1 cellular context compared by ENCODE assay signal in genomic region chr11:116829525-116830183, GRCh38.
TF ChIP-seq lines count a peak whose summit lies in the region.

APOC3 (plus strand) TSS chr11:116829907; CDS start chr11:116830583, 676 bp downstream.

TF ChIP-seq in GM23338, 12 proteins besides CTCF, POLR2A, EP300 and RAD21 (continued from another document):
- TF ChIP-seq ZNF331 (CRISPR knock-in tag; IDR thresholded peaks at IDR 0.05; ENCODE audit: low read depth) (no peak), ETS1 (IDR thresholded peaks at IDR 0.05) (no peak), REST (IDR thresholded peaks at IDR 0.05; ENCODE audit: unreplicated experiment) (no peak)
TF ChIP-seq in GM23338: peak in this region for 0.
